ENCODE assay signal across 1 cellular context in the genomic region with DNA sequence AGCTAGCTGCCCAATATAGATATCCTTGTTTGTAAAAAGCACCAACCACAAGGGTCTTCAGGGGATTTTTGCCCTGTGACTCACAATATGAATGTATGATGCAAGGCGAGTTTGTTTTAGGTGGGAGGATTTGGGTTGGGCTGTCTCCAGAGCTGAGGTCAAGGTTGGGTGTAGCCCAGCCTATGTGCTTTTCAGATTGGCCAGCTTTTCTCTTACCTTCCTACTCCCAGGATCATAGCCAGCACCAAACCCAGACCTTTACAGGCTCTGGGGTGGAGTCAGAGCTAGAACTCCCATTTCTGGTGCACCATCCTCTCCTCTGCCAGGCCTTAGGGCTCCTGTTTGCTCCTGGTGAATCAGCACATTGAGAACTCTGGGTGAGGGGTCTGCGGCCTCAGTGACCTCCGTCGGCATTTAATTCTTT.
A peak's percentile ranks its signal among the peaks of the same experiment; 100 is the strongest.
TF ChIP-seq lines count a peak whose summit lies in the region.

No MANE protein-coding gene starts in this region.

TF ChIP-seq in A549, 52 proteins besides CTCF, POLR2A, EP300 and RAD21 (continued from another document):
- TF ChIP-seq, protein P1, sequence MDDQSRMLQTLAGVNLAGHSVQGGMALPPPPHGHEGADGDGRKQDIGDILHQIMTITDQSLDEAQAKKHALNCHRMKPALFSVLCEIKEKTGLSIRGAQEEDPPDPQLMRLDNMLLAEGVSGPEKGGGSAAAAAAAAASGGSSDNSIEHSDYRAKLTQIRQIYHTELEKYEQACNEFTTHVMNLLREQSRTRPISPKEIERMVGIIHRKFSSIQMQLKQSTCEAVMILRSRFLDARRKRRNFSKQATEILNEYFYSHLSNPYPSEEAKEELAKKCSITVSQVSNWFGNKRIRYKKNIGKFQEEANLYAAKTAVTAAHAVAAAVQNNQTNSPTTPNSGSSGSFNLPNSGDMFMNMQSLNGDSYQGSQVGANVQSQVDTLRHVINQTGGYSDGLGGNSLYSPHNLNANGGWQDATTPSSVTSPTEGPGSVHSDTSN (IDR thresholded peaks at IDR 0.05), result no peak
- TF ChIP-seq PHF8 (IDR thresholded peaks at IDR 0.05; ENCODE audit: borderline replicate concordance, low read depth), result no peak
- no peak for TF ChIP-seq ZSCAN20 (CRISPR knock-in tag; IDR thresholded peaks at IDR 0.05)
- peak; percentile 16 to 83; a peak in 1 of 4 replicates for TF ChIP-seq CEBPB (IDR thresholded peaks at IDR 0.05)
- no peak for TF ChIP-seq RNF2 (IDR thresholded peaks at IDR 0.05; ENCODE audit: borderline replicate concordance, low read depth)
- TF ChIP-seq FOXS1 (CRISPR knock-in tag; IDR thresholded peaks at IDR 0.05), result no peak
- TF ChIP-seq CBX8 (IDR thresholded peaks at IDR 0.05), result no peak
- TF ChIP-seq HOXB5 (CRISPR knock-in tag; IDR thresholded peaks at IDR 0.05), result no peak
- no peak for TF ChIP-seq TP53 (CRISPR knock-in tag; IDR thresholded peaks at IDR 0.05)
- no peak for TF ChIP-seq CBX2 (IDR thresholded peaks at IDR 0.05; ENCODE audit: borderline replicate concordance, low read depth)
- TF ChIP-seq, protein P2, sequence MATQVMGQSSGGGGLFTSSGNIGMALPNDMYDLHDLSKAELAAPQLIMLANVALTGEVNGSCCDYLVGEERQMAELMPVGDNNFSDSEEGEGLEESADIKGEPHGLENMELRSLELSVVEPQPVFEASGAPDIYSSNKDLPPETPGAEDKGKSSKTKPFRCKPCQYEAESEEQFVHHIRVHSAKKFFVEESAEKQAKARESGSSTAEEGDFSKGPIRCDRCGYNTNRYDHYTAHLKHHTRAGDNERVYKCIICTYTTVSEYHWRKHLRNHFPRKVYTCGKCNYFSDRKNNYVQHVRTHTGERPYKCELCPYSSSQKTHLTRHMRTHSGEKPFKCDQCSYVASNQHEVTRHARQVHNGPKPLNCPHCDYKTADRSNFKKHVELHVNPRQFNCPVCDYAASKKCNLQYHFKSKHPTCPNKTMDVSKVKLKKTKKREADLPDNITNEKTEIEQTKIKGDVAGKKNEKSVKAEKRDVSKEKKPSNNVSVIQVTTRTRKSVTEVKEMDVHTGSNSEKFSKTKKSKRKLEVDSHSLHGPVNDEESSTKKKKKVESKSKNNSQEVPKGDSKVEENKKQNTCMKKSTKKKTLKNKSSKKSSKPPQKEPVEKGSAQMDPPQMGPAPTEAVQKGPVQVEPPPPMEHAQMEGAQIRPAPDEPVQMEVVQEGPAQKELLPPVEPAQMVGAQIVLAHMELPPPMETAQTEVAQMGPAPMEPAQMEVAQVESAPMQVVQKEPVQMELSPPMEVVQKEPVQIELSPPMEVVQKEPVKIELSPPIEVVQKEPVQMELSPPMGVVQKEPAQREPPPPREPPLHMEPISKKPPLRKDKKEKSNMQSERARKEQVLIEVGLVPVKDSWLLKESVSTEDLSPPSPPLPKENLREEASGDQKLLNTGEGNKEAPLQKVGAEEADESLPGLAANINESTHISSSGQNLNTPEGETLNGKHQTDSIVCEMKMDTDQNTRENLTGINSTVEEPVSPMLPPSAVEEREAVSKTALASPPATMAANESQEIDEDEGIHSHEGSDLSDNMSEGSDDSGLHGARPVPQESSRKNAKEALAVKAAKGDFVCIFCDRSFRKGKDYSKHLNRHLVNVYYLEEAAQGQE (IDR thresholded peaks at IDR 0.05), result no peak
- TF ChIP-seq, protein P3, sequence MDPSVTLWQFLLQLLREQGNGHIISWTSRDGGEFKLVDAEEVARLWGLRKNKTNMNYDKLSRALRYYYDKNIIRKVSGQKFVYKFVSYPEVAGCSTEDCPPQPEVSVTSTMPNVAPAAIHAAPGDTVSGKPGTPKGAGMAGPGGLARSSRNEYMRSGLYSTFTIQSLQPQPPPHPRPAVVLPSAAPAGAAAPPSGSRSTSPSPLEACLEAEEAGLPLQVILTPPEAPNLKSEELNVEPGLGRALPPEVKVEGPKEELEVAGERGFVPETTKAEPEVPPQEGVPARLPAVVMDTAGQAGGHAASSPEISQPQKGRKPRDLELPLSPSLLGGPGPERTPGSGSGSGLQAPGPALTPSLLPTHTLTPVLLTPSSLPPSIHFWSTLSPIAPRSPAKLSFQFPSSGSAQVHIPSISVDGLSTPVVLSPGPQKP (IDR thresholded peaks at IDR 0.05; ENCODE audit: low read depth, low read length), result no peak
